In the genomic region with DNA sequence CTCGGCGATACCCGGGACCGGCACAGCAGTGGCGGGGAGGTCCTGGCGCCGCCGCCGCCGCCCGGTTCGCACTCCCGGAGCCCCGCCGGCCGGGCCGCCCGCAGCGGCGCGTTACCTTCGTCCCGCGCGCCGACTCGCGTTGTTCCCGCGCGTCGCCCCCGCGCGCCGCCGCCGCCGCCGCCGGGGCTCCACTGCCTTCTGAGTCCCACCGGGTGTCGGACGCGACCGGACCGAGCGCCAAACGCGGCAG, we compare ENCODE assay signal across 9 cellular contexts. TPM values are rescaled to one million over a fixed set of nuclear protein-coding genes. Genes with fewer than 3 reads are reported as not detected.
DNase-seq lines count a peak whose midpoint lies in the region; ATAC-seq, FAIRE-seq and TF ChIP-seq lines count a peak whose summit lies in the region.
"Had no signal": no experiment of that assay in that cellular context is flagged by ENCODE, and none has a peak within 500 bp of the region (broad histone marks: within the 10 kb centered on the region; RNA-seq: fewer than 3 reads in every experiment).

Gene EZH2, minus strand, starts transcription at position 243 of the 250 bp plus-strand sequence. CDS start 36,993 bp downstream, outside the sequence.

- peaks cover 56% of the 10 kb centered on the region for H3K79me2 ChIP-seq in DND-41 (ENCODE audit: insufficient read depth, low read length)

- H3K36me3 ChIP-seq in DND-41 (ENCODE audit: insufficient read depth, low read length) (no peaks in the 10 kb centered on the region), esophagus (ENCODE audit: control insufficient read depth in 2 of 2, insufficient read depth in 2 of 2, low read length in 1 of 2) (no peaks in the 10 kb centered on the region)

- H3K27me3 ChIP-seq in DND-41 (ENCODE audit: insufficient read depth, low read length, poor library complexity) = no peaks in the 10 kb centered on the region
- H3K27me3 ChIP-seq in esophagus (ENCODE audit: control insufficient read depth in 1 of 2, insufficient read depth in 2 of 2, low read length in 2 of 2) = no peaks in the 10 kb centered on the region

- no peaks in the 10 kb centered on the region for H3K9me3 ChIP-seq in DND-41 (ENCODE audit: insufficient read depth, low read length, severe bottlenecking)
- H3K9me3 ChIP-seq in esophagus (ENCODE audit: control insufficient read depth in 2 of 2, insufficient read depth in 1 of 2, low read depth in 1 of 2, low read length in 1 of 2) = no peaks in the 10 kb centered on the region

- 0 to 1% methylated on average over 35 to 50 of the region's 50 CpGs for WGBS in esophagus, 2 donors

- POLR2A ChIA-PET in RWPE1 (lab: Yijun Ruan, JAX; ENCODE audit: low non-redundant PET) = no interaction called here

- H3K4me3 ChIP-seq in DND-41 (ENCODE audit: low read depth in 1 of 2, low read length in 2 of 2) = peak within 1 kb of the TSS; percentile 50 to 74
- H3K4me3 ChIP-seq in esophagus (ENCODE audit: low read depth in 1 of 2, low read length in 2 of 2) = peak within 1 kb of the TSS; percentile 79 to 98

- H3K4me1 Mint-ChIP-seq in progenitor cell of endocrine pancreas (ENCODE audit: low read depth) = peaks cover 9% of the 10 kb centered on the region

- peaks cover 42% of the 10 kb centered on the region for H3K4me1 ChIP-seq in DND-41 (ENCODE audit: insufficient read depth, low read length)
- peaks cover 0 to 3% of the 10 kb centered on the region in 2 donors for H3K4me1 ChIP-seq in esophagus (ENCODE audit: control insufficient read depth in 2 of 2, insufficient read depth in 2 of 2, low read length in 1 of 2)

- peaks cover 1% of the 10 kb centered on the region for H3K36me3 Mint-ChIP-seq in progenitor cell of endocrine pancreas (ENCODE audit: insufficient read depth)

- peak within 1 kb of the TSS; percentile 95 for H3K4me3 Mint-ChIP-seq in progenitor cell of endocrine pancreas (ENCODE audit: low read depth)

- DNase-seq in DND-41 (no peak), H54 (ENCODE audit: insufficient read length, low spot score) (no peak), RWPE1 (ENCODE audit: low spot score) (no peak), progenitor cell of endocrine pancreas (ENCODE audit: low spot score, unreplicated experiment) (no peak), 8988T (no peak), hepatic stellate cell (ENCODE audit: low spot score) (no peak)

- no peaks in the 10 kb centered on the region for H3K27me3 Mint-ChIP-seq in progenitor cell of endocrine pancreas

- H3K4me2 ChIP-seq in DND-41 (ENCODE audit: insufficient read depth, low read length) = peak within 1 kb of the TSS; percentile 76

- peak within 1 kb of the TSS; percentile 81 for H2AFZ ChIP-seq in DND-41 (ENCODE audit: low read depth, low read length)

- no peaks in the 10 kb centered on the region for H3K9me3 Mint-ChIP-seq in progenitor cell of endocrine pancreas (ENCODE audit: low read depth)

- TF ChIP-seq CTCF in DND-41 (IDR thresholded peaks at IDR 0.05; ENCODE audit: borderline replicate concordance, extremely low read depth, low read length, poor library complexity, severe bottlenecking) = no peak
- TF ChIP-seq CTCF in RWPE1 (conservative IDR thresholded peaks at IDR 0.05; ENCODE audit: low read depth) = no peak
- no peak for TF ChIP-seq CTCF in progenitor cell of endocrine pancreas (IDR thresholded peaks at IDR 0.05; ENCODE audit: unreplicated experiment)

- CTCF ChIA-PET in RWPE1 (lab: Yijun Ruan, JAX) = interaction anchor here (0.6 kb wide), 1 partner anchor 11 kb away, joined by 3 read pairs; no protein-coding TSS in a partner anchor

- ATAC-seq in DND-41 (ENCODE audit: insufficient read depth, low read depth) (no peak; the same call in 2 of the 3 replicates), HG02798 (IDR thresholded peaks at IDR 0.05; ENCODE audit: poor library complexity, unreplicated experiment) (no peak)

- H4K20me1 ChIP-seq in DND-41 (ENCODE audit: insufficient read depth, low read length) = peaks cover 42% of the 10 kb centered on the region; the same call in 1 of the 2 replicates

- H3K27ac ChIP-seq in DND-41 (ENCODE audit: low read length) (peak within 1 kb of the TSS; percentile 98), RWPE1 (peak within 1 kb of the TSS; percentile 95), esophagus (ENCODE audit: low read depth in 2 of 2, low read length in 1 of 2) (peak within 1 kb of the TSS; percentile 97 to 98)

- peak within 1 kb of the TSS; percentile 98 for H3K27ac Mint-ChIP-seq in progenitor cell of endocrine pancreas

- H3K9ac ChIP-seq in DND-41 (ENCODE audit: low read depth, low read length) = peak within 1 kb of the TSS; percentile 94

- FAIRE-seq in H54 (lab: Jason Lieb, UNC) = no peak
- FAIRE-seq: TTC549 had no signal

- peak; percentile 81 for TF ChIP-seq POLR2A in H54 (IDR thresholded peaks at IDR 0.05; ENCODE audit: low read depth, low read length)

RNA-seq across cellular contexts. Expression of gene EZH2, which starts in this region (rescaled TPM):
- polyA plus RNA-seq in esophagus = 10 to 100 TPM; 11.0 to 11.7 TPM
- 56.6 and 57.6 TPM in 2 replicates for total RNA-seq in progenitor cell of endocrine pancreas
